ENCODE assay signal across 9 cellular contexts in genomic region chr2:240846309-240846708, GRCh38. TPM values are rescaled to one million over a fixed set of nuclear protein-coding genes. Genes with fewer than 3 reads are reported as not detected.
"Had no signal": no experiment of that assay in that cellular context is flagged by ENCODE, and none has a peak within 500 bp of the region (broad histone marks: within the 10 kb centered on the region; RNA-seq: fewer than 3 reads in every experiment).

No MANE protein-coding gene starts in this region.

RNA-seq across cellular contexts. Expression of gene AGXT, which starts 22.3 kb away (rescaled TPM):
- total RNA-seq: OCI-LY7, PC-3, PC-9, Right ventricle myocardium inferior, Right ventricle myocardium superior had no signal
- polyA plus RNA-seq: SK-N-SH had no signal

RNA-seq across cellular contexts. Expression of gene KIF1A, which starts 26.3 kb away (rescaled TPM):
- total RNA-seq: OCI-LY7, PC-3, PC-9, SJSA1 had no signal

RNA-seq across cellular contexts. Expression of gene MAB21L4, which starts 49.6 kb away (rescaled TPM):
- total RNA-seq: OCI-LY7, Right ventricle myocardium inferior, Right ventricle myocardium superior, RPMI7951, SK-MEL-5 had no signal
- polyA plus RNA-seq: SK-N-SH had no signal

RNA-seq across cellular contexts. Expression of gene CROCC2, which starts 59.8 kb away (rescaled TPM):
- total RNA-seq: OCI-LY7, PC-3, PC-9, Right ventricle myocardium inferior, Right ventricle myocardium superior, SJSA1, SK-MEL-5 had no signal
- polyA plus RNA-seq: SK-N-SH had no signal
